18 cellular contexts compared by ENCODE assay signal in genomic region chr15:68830141-68830540, GRCh38. TPM values are rescaled to one million over a fixed set of nuclear protein-coding genes. Genes with fewer than 3 reads are reported as not detected.
DNase-seq lines count a peak whose midpoint lies in the region; ATAC-seq and TF ChIP-seq lines count a peak whose summit lies in the region.
"Had no signal": no experiment of that assay in that cellular context is flagged by ENCODE, and none has a peak within 500 bp of the region (broad histone marks: within the 10 kb centered on the region; RNA-seq: fewer than 3 reads in every experiment).

No MANE protein-coding gene starts in this region.

- peaks cover 25% of the 10 kb centered on the region for H3K4me1 Mint-ChIP-seq in activated T-cell treated with anti-CD3 and anti-CD28 coated beads, Interleukin-2, amount 50 U/mL, for 24 hours (ENCODE audit: low read depth)
- H3K4me1 Mint-ChIP-seq in activated naive CD8-positive, alpha-beta T cell treated with anti-CD3 and anti-CD28 coated beads, Interleukin-2, amount 50 U/mL, for 24 hours, result peaks cover 29% of the 10 kb centered on the region

- H3K9me3 Mint-ChIP-seq in activated T-cell treated with anti-CD3 and anti-CD28 coated beads, Interleukin-2, amount 50 U/mL, for 24 hours, result no peaks in the 10 kb centered on the region
- H3K9me3 Mint-ChIP-seq in activated naive CD8-positive, alpha-beta T cell treated with anti-CD3 and anti-CD28 coated beads, Interleukin-2, amount 50 U/mL, for 24 hours, result no peaks in the 10 kb centered on the region

- DNase-seq in activated T-cell treated with anti-CD3 and anti-CD28 coated beads, Interleukin-2, amount 50 U/mL, for 24 hours, result no peak
- DNase-seq in activated T-cell treated with anti-CD3 and anti-CD28 coated beads for 4 hours, result no peak
- peak; percentile 36 for DNase-seq in GM12865 (ENCODE audit: low read depth)
- peak; percentile 12 for DNase-seq in RPMI8226
- no peak for DNase-seq in activated naive CD8-positive, alpha-beta T cell treated with anti-CD3 and anti-CD28 coated beads, Interleukin-2, amount 50 U/mL, for 24 hours
- DNase-seq in omental fat pad (ENCODE audit: low spot score), result no peak
- DNase-seq in DMS 273 (lab: John Stamatoyannopoulos, UW; ENCODE audit: unreplicated experiment), result no peak
- no peak for DNase-seq in EL
- DNase-seq: AML-193; CD4-positive, alpha-beta T cell; KBM-7; NCI-H1092 treated with DMSO at 0.1 percent for 48 hours; NCI-H1694; NCI-H2107; NCI-H345; NCI-H526 treated with DMSO at 0.1 percent for 48 hours; SHP77 had no signal

- TF ChIP-seq CTCF in GM12865 (IDR thresholded peaks at IDR 0.05; ENCODE audit: insufficient read depth, low read depth, low read length, missing control alignments) (no peak), omental fat pad (IDR thresholded peaks at IDR 0.05) (no peak)

- H3K27ac Mint-ChIP-seq in activated T-cell treated with anti-CD3 and anti-CD28 coated beads, Interleukin-2, amount 50 U/mL, for 24 hours, result peak overlapping the region; percentile 0
- peak overlapping the region; percentile 14 for H3K27ac Mint-ChIP-seq in activated naive CD8-positive, alpha-beta T cell treated with anti-CD3 and anti-CD28 coated beads, Interleukin-2, amount 50 U/mL, for 24 hours
- H3K27ac Mint-ChIP-seq: CD4-positive, alpha-beta T cell had no signal

- no peak overlapping the region for H3K4me3 ChIP-seq in GM12865 (ENCODE audit: low read depth, low read length)

- H3K36me3 Mint-ChIP-seq in activated T-cell treated with anti-CD3 and anti-CD28 coated beads, Interleukin-2, amount 50 U/mL, for 24 hours (ENCODE audit: low read depth), result no peaks in the 10 kb centered on the region
- no peaks in the 10 kb centered on the region for H3K36me3 Mint-ChIP-seq in activated naive CD8-positive, alpha-beta T cell treated with anti-CD3 and anti-CD28 coated beads, Interleukin-2, amount 50 U/mL, for 24 hours (ENCODE audit: low read depth)

- no peak overlapping the region for H3K4me3 Mint-ChIP-seq in activated T-cell treated with anti-CD3 and anti-CD28 coated beads, Interleukin-2, amount 50 U/mL, for 24 hours
- H3K4me3 Mint-ChIP-seq in activated naive CD8-positive, alpha-beta T cell treated with anti-CD3 and anti-CD28 coated beads, Interleukin-2, amount 50 U/mL, for 24 hours, result no peak overlapping the region
- H3K4me3 Mint-ChIP-seq: CD4-positive, alpha-beta T cell had no signal

- peaks cover 2% of the 10 kb centered on the region for H3K27me3 Mint-ChIP-seq in activated T-cell treated with anti-CD3 and anti-CD28 coated beads, Interleukin-2, amount 50 U/mL, for 24 hours
- no peaks in the 10 kb centered on the region for H3K27me3 Mint-ChIP-seq in activated naive CD8-positive, alpha-beta T cell treated with anti-CD3 and anti-CD28 coated beads, Interleukin-2, amount 50 U/mL, for 24 hours
- H3K27me3 Mint-ChIP-seq: CD4-positive, alpha-beta T cell had no signal

- peak; percentile 83 for ATAC-seq in activated naive CD8-positive, alpha-beta T cell treated with anti-CD3 and anti-CD28 coated beads, Interleukin-2, amount 50 U/mL, for 24 hours
- ATAC-seq in omental fat pad (ENCODE audit: low FRiP score), result no peak
- ATAC-seq: Panc1 had no signal

RNA-seq across cellular contexts. Expression of gene ANP32A, which starts 9.4 kb away (rescaled TPM):
- 10 to 100 TPM; 35.5 to 60.4 (median 47.3) TPM for total RNA-seq in omental fat pad

Comparison
In these comparisons a context has a peak if more than half of its experiments do, and no peak if none do; other contexts are left out.
1. DNase-seq: peak in GM12865 (single experiment) and RPMI8226 (single experiment); none in activated T-cell treated with anti-CD3 and anti-CD28 coated beads, Interleukin-2, amount 50 U/mL, for 24 hours (single experiment), activated T-cell treated with anti-CD3 and anti-CD28 coated beads for 4 hours (single experiment), activated naive CD8-positive, alpha-beta T cell treated with anti-CD3 and anti-CD28 coated beads, Interleukin-2, amount 50 U/mL, for 24 hours (single experiment), omental fat pad (single experiment), DMS 273 (single experiment) and EL (single experiment).